ENCODE assay signal across 9 cellular contexts in the genomic region with DNA sequence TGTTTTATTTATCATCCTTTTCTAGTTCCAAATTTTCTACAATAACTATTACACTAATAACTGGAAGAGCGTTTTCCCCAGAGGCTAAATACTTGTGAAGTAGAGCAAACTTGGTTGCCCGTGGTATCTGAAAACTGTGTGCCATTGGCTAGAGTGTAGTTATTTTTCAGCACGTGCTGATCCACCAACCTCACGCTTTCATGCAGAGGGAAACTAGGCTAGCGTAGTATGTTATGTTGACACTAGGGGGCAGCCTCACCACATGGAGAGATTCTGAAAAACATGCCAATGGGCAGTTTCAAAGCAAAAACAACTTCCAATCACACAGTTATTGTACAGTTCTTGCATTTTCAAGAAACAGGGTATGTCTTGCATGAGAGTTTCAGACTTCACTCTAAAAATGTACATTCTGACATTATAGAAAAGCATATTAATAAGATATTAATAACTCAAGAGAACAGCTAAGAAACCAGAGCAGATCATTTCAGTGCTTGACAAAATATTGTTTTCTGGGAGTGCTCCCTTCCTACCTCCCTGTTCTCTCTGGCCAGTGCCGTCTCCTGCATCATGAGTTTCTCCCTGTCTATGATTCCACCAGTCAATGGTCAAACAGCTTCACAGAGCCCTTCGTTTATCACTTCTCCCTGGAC. TPM values are rescaled to one million over a fixed set of nuclear protein-coding genes. Genes with fewer than 3 reads are reported as not detected.
DNase-seq lines count a peak whose midpoint lies in the region; ATAC-seq and TF ChIP-seq lines count a peak whose summit lies in the region.
"Had no signal": no experiment of that assay in that cellular context is flagged by ENCODE, and none has a peak within 500 bp of the region (broad histone marks: within the 10 kb centered on the region; RNA-seq: fewer than 3 reads in every experiment).

No MANE protein-coding gene starts in this region.

- CTCF ChIA-PET in RWPE1 (lab: Yijun Ruan, JAX), result interaction anchor here (0.5 to 0.7 kb wide), 6 partner anchors 63 to 391 kb away, joined by 3 to 9 read pairs (median 4); no protein-coding TSS in a partner anchor

- DNase-seq in NCI-H2081 (lab: John Stamatoyannopoulos, UW) (peak; percentile 55 to 65), NCI-H2081 treated with DMSO at 0.1 percent for 48 hours (lab: John Stamatoyannopoulos, UW) (no peak), RWPE1 (ENCODE audit: low spot score) (peak; percentile 44), fibroblast of villous mesenchyme (ENCODE audit: low read depth) (peak; percentile 77), nucleus accumbens (lab: John Stamatoyannopoulos, UW) (peak in 50 of 56 donors; percentile 7 to 87 (median 42)), upper lobe of right lung (no peak)
- peak; percentile 65 to 70 for DNase-seq in activated T-cell treated with anti-CD3 and anti-CD28 coated beads, Interleukin-2, amount 50 U/mL, for 72 hours

- H3K27ac ChIP-seq in RWPE1 (no peak overlapping the region), upper lobe of right lung (no peak overlapping the region)

- no peak overlapping the region for H3K4me3 ChIP-seq in fibroblast of villous mesenchyme (ENCODE audit: low read depth, low read length)
- no peak overlapping the region for H3K4me3 ChIP-seq in upper lobe of right lung

- ATAC-seq in activated T-cell treated with anti-CD3 and anti-CD28 coated beads, Interleukin-2, amount 50 U/mL, for 72 hours (replicated peaks in 1 of 2), result peak; percentile 66 to 74
- ATAC-seq in upper lobe of right lung, result peak; percentile 93

- TF ChIP-seq CTCF in RWPE1 (conservative IDR thresholded peaks at IDR 0.05; ENCODE audit: low read depth) (peak; percentile 91), fibroblast of villous mesenchyme (IDR thresholded peaks at IDR 0.05; ENCODE audit: insufficient read depth, low read depth, low read length) (peak; percentile 88), upper lobe of right lung (IDR thresholded peaks at IDR 0.05) (peak; percentile 91)

- no peaks in the 10 kb centered on the region for H3K36me3 Mint-ChIP-seq in activated T-cell treated with anti-CD3 and anti-CD28 coated beads, Interleukin-2, amount 50 U/mL, for 72 hours (ENCODE audit: insufficient read depth in 2 of 2)

- H3K27me3 Mint-ChIP-seq in activated T-cell treated with anti-CD3 and anti-CD28 coated beads, Interleukin-2, amount 50 U/mL, for 72 hours (ENCODE audit: low read depth), result no peaks in the 10 kb centered on the region

- no peaks in the 10 kb centered on the region for H3K4me1 ChIP-seq in upper lobe of right lung

- TF ChIP-seq EP300 in Ishikawa (IDR thresholded peaks at IDR 0.05; ENCODE audit: borderline replicate concordance), result no peak

- no peaks in the 10 kb centered on the region for H3K27me3 ChIP-seq in upper lobe of right lung

- H3K4me3 Mint-ChIP-seq in activated T-cell treated with anti-CD3 and anti-CD28 coated beads, Interleukin-2, amount 50 U/mL, for 72 hours, result no peak overlapping the region

- no peaks in the 10 kb centered on the region for H3K36me3 ChIP-seq in upper lobe of right lung

- H3K9me3 ChIP-seq in upper lobe of right lung, result no peaks in the 10 kb centered on the region

- H3K27ac Mint-ChIP-seq in activated T-cell treated with anti-CD3 and anti-CD28 coated beads, Interleukin-2, amount 50 U/mL, for 72 hours, result no peak overlapping the region

- intact Hi-C loops in upper lobe of right lung (cut with DNase I), result no loop called here

- no peaks in the 10 kb centered on the region for H3K4me1 Mint-ChIP-seq in activated T-cell treated with anti-CD3 and anti-CD28 coated beads, Interleukin-2, amount 50 U/mL, for 72 hours (ENCODE audit: low read depth)

- H3K9me3 Mint-ChIP-seq in activated T-cell treated with anti-CD3 and anti-CD28 coated beads, Interleukin-2, amount 50 U/mL, for 72 hours, result no peaks in the 10 kb centered on the region

- POLR2A ChIA-PET in RWPE1 (lab: Yijun Ruan, JAX; ENCODE audit: low non-redundant PET), result no interaction called here

- TF ChIP-seq RAD21 in Ishikawa (IDR thresholded peaks at IDR 0.05; ENCODE audit: low read depth), result peak; percentile 97

TF ChIP-seq in Ishikawa, 13 proteins besides CTCF, POLR2A, EP300 and RAD21:
- no peak for TF ChIP-seq YY1 (IDR thresholded peaks at IDR 0.05; ENCODE audit: low read depth)
- no peak for TF ChIP-seq FOXM1 (IDR thresholded peaks at IDR 0.05; ENCODE audit: borderline replicate concordance, low read depth)
- TF ChIP-seq TCF12 (IDR thresholded peaks at IDR 0.05; ENCODE audit: low read depth), result no peak
- TF ChIP-seq MAX (IDR thresholded peaks at IDR 0.05), result peak; percentile 98
- no peak for TF ChIP-seq CEBPB (IDR thresholded peaks at IDR 0.05)
- TF ChIP-seq NFIC (IDR thresholded peaks at IDR 0.05), result 0 out of 2 replicates have a peak, but pooled peaks have one; percentile 14
- TF ChIP-seq EGR1 (IDR thresholded peaks at IDR 0.05), result no peak
- peak; percentile 85 for TF ChIP-seq USF1 (IDR thresholded peaks at IDR 0.05)
- TF ChIP-seq CREB1 (IDR thresholded peaks at IDR 0.05; ENCODE audit: low read depth), result no peak
- TF ChIP-seq TEAD4 (IDR thresholded peaks at IDR 0.05), result peak; percentile 63; the same call in 1 of the 2 replicates
- no peak for TF ChIP-seq TAF1 (IDR thresholded peaks at IDR 0.05; ENCODE audit: low read depth)
- TF ChIP-seq, protein P1, sequence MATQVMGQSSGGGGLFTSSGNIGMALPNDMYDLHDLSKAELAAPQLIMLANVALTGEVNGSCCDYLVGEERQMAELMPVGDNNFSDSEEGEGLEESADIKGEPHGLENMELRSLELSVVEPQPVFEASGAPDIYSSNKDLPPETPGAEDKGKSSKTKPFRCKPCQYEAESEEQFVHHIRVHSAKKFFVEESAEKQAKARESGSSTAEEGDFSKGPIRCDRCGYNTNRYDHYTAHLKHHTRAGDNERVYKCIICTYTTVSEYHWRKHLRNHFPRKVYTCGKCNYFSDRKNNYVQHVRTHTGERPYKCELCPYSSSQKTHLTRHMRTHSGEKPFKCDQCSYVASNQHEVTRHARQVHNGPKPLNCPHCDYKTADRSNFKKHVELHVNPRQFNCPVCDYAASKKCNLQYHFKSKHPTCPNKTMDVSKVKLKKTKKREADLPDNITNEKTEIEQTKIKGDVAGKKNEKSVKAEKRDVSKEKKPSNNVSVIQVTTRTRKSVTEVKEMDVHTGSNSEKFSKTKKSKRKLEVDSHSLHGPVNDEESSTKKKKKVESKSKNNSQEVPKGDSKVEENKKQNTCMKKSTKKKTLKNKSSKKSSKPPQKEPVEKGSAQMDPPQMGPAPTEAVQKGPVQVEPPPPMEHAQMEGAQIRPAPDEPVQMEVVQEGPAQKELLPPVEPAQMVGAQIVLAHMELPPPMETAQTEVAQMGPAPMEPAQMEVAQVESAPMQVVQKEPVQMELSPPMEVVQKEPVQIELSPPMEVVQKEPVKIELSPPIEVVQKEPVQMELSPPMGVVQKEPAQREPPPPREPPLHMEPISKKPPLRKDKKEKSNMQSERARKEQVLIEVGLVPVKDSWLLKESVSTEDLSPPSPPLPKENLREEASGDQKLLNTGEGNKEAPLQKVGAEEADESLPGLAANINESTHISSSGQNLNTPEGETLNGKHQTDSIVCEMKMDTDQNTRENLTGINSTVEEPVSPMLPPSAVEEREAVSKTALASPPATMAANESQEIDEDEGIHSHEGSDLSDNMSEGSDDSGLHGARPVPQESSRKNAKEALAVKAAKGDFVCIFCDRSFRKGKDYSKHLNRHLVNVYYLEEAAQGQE (IDR thresholded peaks at IDR 0.05; ENCODE audit: low read depth), result no peak
- TF ChIP-seq ZBTB7A (IDR thresholded peaks at IDR 0.05; ENCODE audit: low read depth), result no peak

RNA-seq across cellular contexts. Expression of gene SPATA12, which starts 39.7 kb away (rescaled TPM):
- not detected for total RNA-seq in activated T-cell treated with anti-CD3 and anti-CD28 coated beads, Interleukin-2, amount 50 U/mL, for 72 hours
- total RNA-seq in fibroblast of villous mesenchyme (not detected in 2 replicates), upper lobe of right lung (0.38 TPM)
- total RNA-seq: skeletal muscle tissue had no signal

Comparison
In these comparisons a context has a peak if more than half of its experiments do, and no peak if none do; other contexts are left out.
1. DNase-seq: peak in NCI-H2081 (2 of 2), RWPE1 (single experiment), activated T-cell treated with anti-CD3 and anti-CD28 coated beads, Interleukin-2, amount 50 U/mL, for 72 hours (2 of 2), fibroblast of villous mesenchyme (single experiment) and nucleus accumbens (50 of 56); none in NCI-H2081 treated with DMSO at 0.1 percent for 48 hours (single experiment) and upper lobe of right lung (single experiment).
2. Peak in every context shown above with its lines, with median percentiles within 50 percentile points of each other: CTCF ChIP-seq.